ENCODE assay signal across 19 cellular contexts in genomic region chr1:206839857-206840256, GRCh38. TPM values are rescaled to one million over a fixed set of nuclear protein-coding genes. Genes with fewer than 3 reads are reported as not detected.
DNase-seq lines count a peak whose midpoint lies in the region; ATAC-seq and TF ChIP-seq lines count a peak whose summit lies in the region.
"Had no signal": no experiment of that assay in that cellular context is flagged by ENCODE, and none has a peak within 500 bp of the region (broad histone marks: within the 10 kb centered on the region; RNA-seq: fewer than 3 reads in every experiment).

No MANE protein-coding gene starts in this region.

- H2AFZ ChIP-seq in GM23248: no peak overlapping the region
- peak overlapping the region; percentile 38 for H2AFZ ChIP-seq in smooth muscle cell (ENCODE audit: low read depth)

- DNase-seq in GM23248: peak; percentile 63
- no peak for DNase-seq in RWPE2 (ENCODE audit: low spot score)
- peak; percentile 71 for DNase-seq in fibroblast of peridontal ligament (ENCODE audit: extremely low read depth)
- DNase-seq in smooth muscle cell (lab: John Stamatoyannopoulos, UW; ENCODE audit: unreplicated experiment): no peak
- DNase-seq in lower leg skin (ENCODE audit: low spot score in 2 of 2): no peak
- DNase-seq in KG1 (lab: John Stamatoyannopoulos, UW): no peak
- DNase-seq in stimulated activated effector memory CD8-positive, alpha-beta T cell treated with anti-CD3 and anti-CD28 coated beads, Interleukin-12 subunit alpha, Interleukin-12 subunit beta, amount 100 ng/mL, for 72 hours (ENCODE audit: low spot score in 2 of 2): no peak
- DNase-seq: activated CD8-positive, alpha-beta memory T cell treated with anti-CD3 and anti-CD28 coated beads, Interleukin-2, amount 10 ng/mL, durations not matched to agents 7 days and 5 days; activated naive CD4-positive, alpha-beta T cell treated with Interleukin-2 at 50 U/mL for 16 hours; mammary epithelial cell; NCI-H2029 treated with DMSO at 0.1 percent for 48 hours; NCI-H774 had no signal

- H3K9me2 ChIP-seq in GM23248 (ENCODE audit: insufficient read depth): no peaks in the 10 kb centered on the region

- H3F3A ChIP-seq in GM23248 (ENCODE audit: insufficient read depth) (no peaks in the 10 kb centered on the region), smooth muscle cell (ENCODE audit: low read depth) (no peaks in the 10 kb centered on the region)

- TF ChIP-seq CTCF in RWPE2 (IDR thresholded peaks at IDR 0.05; ENCODE audit: poor library complexity, severe bottlenecking) (no peak), smooth muscle cell (IDR thresholded peaks at IDR 0.05; ENCODE audit: borderline replicate concordance, insufficient read depth, poor library complexity, severe bottlenecking) (no peak), lower leg skin (IDR thresholded peaks at IDR 0.05) (no peak)

- H3K36me3 Mint-ChIP-seq in stimulated activated effector memory CD8-positive, alpha-beta T cell treated with anti-CD3 and anti-CD28 coated beads, Interleukin-12 subunit alpha, Interleukin-12 subunit beta, amount 100 ng/mL, for 72 hours: no peaks in the 10 kb centered on the region
- H3K36me3 Mint-ChIP-seq: activated CD8-positive, alpha-beta memory T cell treated with anti-CD3 and anti-CD28 coated beads, Interleukin-2, amount 10 ng/mL, durations not matched to agents 7 days and 5 days had no signal

- peak; percentile 78 for ATAC-seq in RWPE2 (ENCODE audit: low read depth)
- no peak for ATAC-seq in stimulated activated effector memory CD8-positive, alpha-beta T cell treated with anti-CD3 and anti-CD28 coated beads, Interleukin-12 subunit alpha, Interleukin-12 subunit beta, amount 100 ng/mL, for 72 hours
- ATAC-seq: activated CD8-positive, alpha-beta memory T cell treated with anti-CD3 and anti-CD28 coated beads, Interleukin-2, amount 10 ng/mL, durations not matched to agents 7 days and 5 days had no signal

- peaks cover 10% of the 10 kb centered on the region for H3K4me1 Mint-ChIP-seq in stimulated activated effector memory CD8-positive, alpha-beta T cell treated with anti-CD3 and anti-CD28 coated beads, Interleukin-12 subunit alpha, Interleukin-12 subunit beta, amount 100 ng/mL, for 72 hours
- H3K4me1 Mint-ChIP-seq: central memory CD8-positive, alpha-beta T cell had no signal

- H3K4me1 ChIP-seq in GM23248 (ENCODE audit: insufficient read depth) (no peaks in the 10 kb centered on the region), RWPE2 (ENCODE audit: insufficient read depth, poor library complexity, severe bottlenecking) (peaks cover 6% of the 10 kb centered on the region), smooth muscle cell (ENCODE audit: low read depth) (no peaks in the 10 kb centered on the region)

- H3K4me3 ChIP-seq in GM23248: no peak overlapping the region
- H3K4me3 ChIP-seq in RWPE2 (ENCODE audit: severe bottlenecking): no peak overlapping the region
- H3K4me3 ChIP-seq in smooth muscle cell: no peak overlapping the region
- H3K4me3 ChIP-seq in lower leg skin (ENCODE audit: low read depth, poor library complexity, severe bottlenecking): no peak overlapping the region
- H3K4me3 ChIP-seq: skin epidermis had no signal

- no peak overlapping the region for H3K27ac Mint-ChIP-seq in stimulated activated effector memory CD8-positive, alpha-beta T cell treated with anti-CD3 and anti-CD28 coated beads, Interleukin-12 subunit alpha, Interleukin-12 subunit beta, amount 100 ng/mL, for 72 hours
- H3K27ac Mint-ChIP-seq: activated CD8-positive, alpha-beta memory T cell treated with anti-CD3 and anti-CD28 coated beads, Interleukin-2, amount 10 ng/mL, durations not matched to agents 7 days and 5 days had no signal

- in situ Hi-C loops in GM23248 (cut with MboI): no loop called here

- intact Hi-C loops in lower leg skin (cut with DNase I; ENCODE audit: low total_unique reads): no loop called here

- H3K27me3 ChIP-seq in GM23248 (replicated peaks; ENCODE audit: insufficient read depth) (no peaks in the 10 kb centered on the region), RWPE2 (ENCODE audit: insufficient read depth, poor library complexity, severe bottlenecking) (no peaks in the 10 kb centered on the region), smooth muscle cell (ENCODE audit: low read depth) (no peaks in the 10 kb centered on the region)
- H3K27me3 ChIP-seq: neutrophil had no signal

- H4K20me1 ChIP-seq in GM23248 (ENCODE audit: insufficient read depth) (no peaks in the 10 kb centered on the region), smooth muscle cell (ENCODE audit: low read depth) (no peaks in the 10 kb centered on the region)

- H3K4me3 Mint-ChIP-seq in stimulated activated effector memory CD8-positive, alpha-beta T cell treated with anti-CD3 and anti-CD28 coated beads, Interleukin-12 subunit alpha, Interleukin-12 subunit beta, amount 100 ng/mL, for 72 hours: no peak overlapping the region
- H3K4me3 Mint-ChIP-seq: activated CD8-positive, alpha-beta memory T cell treated with anti-CD3 and anti-CD28 coated beads, Interleukin-2, amount 10 ng/mL, durations not matched to agents 7 days and 5 days; central memory CD8-positive, alpha-beta T cell had no signal

- TF ChIP-seq POLR2A in lower leg skin (IDR thresholded peaks at IDR 0.05): no peak

- no peaks in the 10 kb centered on the region for H3K79me2 ChIP-seq in GM23248 (ENCODE audit: insufficient read depth)
- H3K79me2 ChIP-seq in smooth muscle cell (ENCODE audit: low read depth): no peaks in the 10 kb centered on the region

- H3K9me3 Mint-ChIP-seq in stimulated activated effector memory CD8-positive, alpha-beta T cell treated with anti-CD3 and anti-CD28 coated beads, Interleukin-12 subunit alpha, Interleukin-12 subunit beta, amount 100 ng/mL, for 72 hours: no peaks in the 10 kb centered on the region
- H3K9me3 Mint-ChIP-seq: central memory CD8-positive, alpha-beta T cell had no signal

- H3K36me3 ChIP-seq in GM23248 (ENCODE audit: low read depth) (no peaks in the 10 kb centered on the region), RWPE2 (ENCODE audit: low read depth) (no peaks in the 10 kb centered on the region), smooth muscle cell (ENCODE audit: low read depth) (no peaks in the 10 kb centered on the region)
- H3K36me3 ChIP-seq: neutrophil had no signal

- H3K9me3 ChIP-seq in GM23248 (ENCODE audit: low read depth) (no peaks in the 10 kb centered on the region), RWPE2 (ENCODE audit: severe bottlenecking) (no peaks in the 10 kb centered on the region), smooth muscle cell (replicated peaks; ENCODE audit: low read depth) (no peaks in the 10 kb centered on the region)
- H3K9me3 ChIP-seq: neutrophil had no signal

- 73 to 81% methylated on average over 7 of the region's 7 CpGs for WGBS in GM23248 (ENCODE audit: low coverage in 1 of 2, low lambda C conversion rate in 2 of 2, missing lambda C conversion rate in 2 of 2), 2 experiments
- WGBS in smooth muscle cell (ENCODE audit: low lambda C conversion rate): 38% methylated on average over 7 of the region's 7 CpGs
- 85 to 88% methylated on average over 7 of the region's 7 CpGs for WGBS in lower leg skin, 2 donors

- H3K9ac ChIP-seq in GM23248 (no peak overlapping the region), smooth muscle cell (ENCODE audit: low read depth) (no peak overlapping the region)

- H3K4me2 ChIP-seq in GM23248 (ENCODE audit: unreplicated experiment) (no peak overlapping the region), smooth muscle cell (peak overlapping the region; percentile 4)

- H3K27ac ChIP-seq in GM23248 (no peak overlapping the region), RWPE2 (ENCODE audit: poor library complexity, severe bottlenecking) (no peak overlapping the region), smooth muscle cell (ENCODE audit: low read depth) (peak overlapping the region; percentile 48)
- H3K27ac ChIP-seq: neutrophil, skin epidermis, VCaP had no signal

RNA-seq across cellular contexts. Expression of gene IL20, which starts 25.6 kb away (rescaled TPM):
- total RNA-seq in GM23248 (2014; rRNA removed; shearing (Covaris generic)): 0.25 TPM in 1 of 2 replicates, not detected in the other
- polyA plus RNA-seq in GM23248 (2016; fragmentation: Nextera tagmentation; extraction: Ambion mirVana) (not detected in 2 replicates), smooth muscle cell (1.6 TPM in 1 of 2 replicates, not detected in the other)
- total RNA-seq in smooth muscle cell (not detected in 2 replicates), lower leg skin (not detected)
- total RNA-seq: activated CD8-positive, alpha-beta memory T cell treated with anti-CD3 and anti-CD28 coated beads, Interleukin-2, amount 10 ng/mL, durations not matched to agents 7 days and 5 days; endothelial cell of umbilical vein; mammary epithelial cell; SK-MEL-5; subcutaneous adipose tissue had no signal
- polyA plus RNA-seq: endothelial cell of umbilical vein had no signal

RNA-seq across cellular contexts. Expression of gene IL24, which starts 57.4 kb away (rescaled TPM):
- 2.4 TPM in 1 of 2 replicates, not detected in the other for total RNA-seq in GM23248 (2014; rRNA removed; shearing (Covaris generic))
- polyA plus RNA-seq in GM23248 (2016; fragmentation: Nextera tagmentation; extraction: Ambion mirVana): 0.49 and 0.52 TPM in 2 replicates
- 1.5 and 1.8 TPM in 2 replicates for total RNA-seq in smooth muscle cell
- polyA plus RNA-seq in smooth muscle cell: 1.9 and 3.1 TPM in 2 replicates
- total RNA-seq in lower leg skin: not detected
- total RNA-seq: activated CD8-positive, alpha-beta memory T cell treated with anti-CD3 and anti-CD28 coated beads, Interleukin-2, amount 10 ng/mL, durations not matched to agents 7 days and 5 days; endothelial cell of umbilical vein; mammary epithelial cell; subcutaneous adipose tissue had no signal
- polyA plus RNA-seq: endothelial cell of umbilical vein had no signal

Comparison
In these comparisons a context has a peak if more than half of its experiments do, and no peak if none do; other contexts are left out.
1. DNase-seq: peak in GM23248 (single experiment) and fibroblast of peridontal ligament (single experiment); none in RWPE2 (single experiment), smooth muscle cell (single experiment), lower leg skin (0 of 2), KG1 (single experiment) and stimulated activated effector memory CD8-positive, alpha-beta T cell treated with anti-CD3 and anti-CD28 coated beads, Interleukin-12 subunit alpha, Interleukin-12 subunit beta, amount 100 ng/mL, for 72 hours (0 of 2).